2 cellular contexts compared by ENCODE assay signal in the genomic region with DNA sequence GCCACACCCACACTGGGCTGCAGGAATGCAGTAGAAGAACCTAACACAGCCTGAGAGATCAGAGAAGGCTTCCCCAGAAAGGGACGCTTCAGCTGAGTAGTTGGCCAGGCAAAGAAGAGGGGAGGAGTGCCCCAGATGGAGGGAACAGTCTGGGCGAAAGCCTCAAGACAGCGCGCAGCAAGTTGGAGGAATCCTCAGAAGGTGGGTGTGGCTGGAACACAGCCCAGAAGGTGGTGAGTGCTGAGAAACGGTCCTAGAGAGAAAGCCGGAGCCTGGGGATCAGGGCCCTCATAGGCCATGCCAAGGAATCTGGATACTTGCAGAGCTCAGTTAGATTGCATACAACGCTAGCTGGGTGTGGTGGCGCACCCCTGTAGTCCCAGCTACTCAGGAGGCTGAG.
A peak's percentile ranks its signal among the peaks of the same experiment; 100 is the strongest.
TF ChIP-seq lines count a peak whose summit lies in the region.

No MANE protein-coding gene starts in this region.

TF ChIP-seq in HEK293, 187 proteins besides CTCF, POLR2A, EP300 and RAD21:
- 0 out of 2 replicates have a peak, but pooled peaks have one; percentile 6 for TF ChIP-seq ZFHX2 (tag by site-specific recombination; conservative IDR thresholded peaks at IDR 0.05)
- TF ChIP-seq KLF9 (tag by site-specific recombination; IDR thresholded peaks at IDR 0.05; ENCODE audit: low read depth), result peak; percentile 46; the same call in 1 of the 2 replicates
- no peak for TF ChIP-seq ZNF266 (tag by site-specific recombination; IDR thresholded peaks at IDR 0.05; ENCODE audit: low read depth)

TF ChIP-seq in H1, 55 proteins besides CTCF, POLR2A, EP300 and RAD21:
- no peak for TF ChIP-seq ASH2L (IDR thresholded peaks at IDR 0.05; ENCODE audit: low read length)
- no peak for TF ChIP-seq KDM4A (IDR thresholded peaks at IDR 0.05; ENCODE audit: low read depth, low read length, severe bottlenecking)
- TF ChIP-seq TBP (IDR thresholded peaks at IDR 0.05; ENCODE audit: low read depth, low read length), result no peak
- TF ChIP-seq SAP30 (IDR thresholded peaks at IDR 0.05; ENCODE audit: insufficient read depth, insufficient replicate concordance, low read length), result no peak
- TF ChIP-seq SIX5 (IDR thresholded peaks at IDR 0.05; ENCODE audit: low read depth, low read length), result no peak
- no peak for TF ChIP-seq CTBP2 (IDR thresholded peaks at IDR 0.05; ENCODE audit: borderline replicate concordance, insufficient read depth, insufficient read length, low read length)
- TF ChIP-seq SRF (IDR thresholded peaks at IDR 0.05; ENCODE audit: low read depth, low read length), result no peak
- no peak for TF ChIP-seq SIRT6 (IDR thresholded peaks at IDR 0.05; ENCODE audit: low read length)
- TF ChIP-seq USF2 (IDR thresholded peaks at IDR 0.05; ENCODE audit: low read length), result no peak
- TF ChIP-seq SP2 (IDR thresholded peaks at IDR 0.05; ENCODE audit: low read length), result no peak
- TF ChIP-seq KDM5A (IDR thresholded peaks at IDR 0.05; ENCODE audit: low read length), result no peak
- no peak for TF ChIP-seq CBX5 (IDR thresholded peaks at IDR 0.05; ENCODE audit: low read depth, low read length)
- TF ChIP-seq CHD2 (IDR thresholded peaks at IDR 0.05; ENCODE audit: low read length), result no peak
- TF ChIP-seq RNF2 (IDR thresholded peaks at IDR 0.05; ENCODE audit: borderline replicate concordance, low read depth, low read length, missing control alignments, poor library complexity, severe bottlenecking), result no peak
- TF ChIP-seq PHF8 (conservative IDR thresholded peaks at IDR 0.05; ENCODE audit: low read depth, low read length), result no peak
- no peak for TF ChIP-seq YY1 (IDR thresholded peaks at IDR 0.05; ENCODE audit: low read depth, low read length)
- no peak for TF ChIP-seq BRCA1 (IDR thresholded peaks at IDR 0.05; ENCODE audit: low read depth, low read length)
- TF ChIP-seq CEBPB (IDR thresholded peaks at IDR 0.05; ENCODE audit: low read depth, low read length), result no peak
- TF ChIP-seq, protein P1, sequence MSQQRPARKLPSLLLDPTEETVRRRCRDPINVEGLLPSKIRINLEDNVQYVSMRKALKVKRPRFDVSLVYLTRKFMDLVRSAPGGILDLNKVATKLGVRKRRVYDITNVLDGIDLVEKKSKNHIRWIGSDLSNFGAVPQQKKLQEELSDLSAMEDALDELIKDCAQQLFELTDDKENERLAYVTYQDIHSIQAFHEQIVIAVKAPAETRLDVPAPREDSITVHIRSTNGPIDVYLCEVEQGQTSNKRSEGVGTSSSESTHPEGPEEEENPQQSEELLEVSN (IDR thresholded peaks at IDR 0.05), result no peak
- no peak for TF ChIP-seq EZH2 (IDR thresholded peaks at IDR 0.05; ENCODE audit: low read depth, low read length, severe bottlenecking)
